In the genomic region with DNA sequence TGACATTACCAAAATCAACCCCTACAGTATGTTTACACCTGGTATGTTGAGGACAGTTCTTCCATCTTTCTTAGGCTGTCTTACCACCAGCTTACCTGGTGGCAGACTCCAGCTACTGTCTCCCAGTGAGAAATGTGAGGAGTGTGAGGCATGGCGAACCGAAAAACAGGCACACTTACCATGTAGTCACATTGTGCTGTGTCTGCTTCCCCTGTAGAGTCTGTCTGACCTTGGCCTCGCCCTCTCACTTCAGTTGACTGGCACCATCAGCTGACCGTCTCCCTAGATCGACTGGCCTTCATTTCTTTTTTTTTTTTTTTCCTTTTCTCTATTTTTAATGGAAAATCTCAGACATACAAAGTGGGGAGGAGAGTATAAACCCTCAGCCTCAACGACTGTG, we compare ENCODE assay signal across 21 cellular contexts.
"Had no signal": no experiment of that assay in that cellular context is flagged by ENCODE, and none has a peak within 500 bp of the region (broad histone marks: within the 10 kb centered on the region; RNA-seq: fewer than 3 reads in every experiment).

No MANE protein-coding gene starts in this region.

- H3K9me3 ChIP-seq: esophagus squamous epithelium, left lung, mucosa of descending colon, neutrophil, psoas muscle, sigmoid colon, thoracic aorta, transverse colon had no signal

- ATAC-seq: left lung; mucosa of descending colon; naive thymus-derived CD8-positive, alpha-beta T cell; psoas muscle; stimulated activated naive B cell treated with anti-CD40 and anti-IgM and Interleukin-4, amounts not matched to agents 10 μg/mL and 1 μg/mL and 100 μg/mL, for 72 hours; stimulated activated naive CD8-positive, alpha-beta T cell treated with anti-CD3 and anti-CD28 coated beads, Interleukin-15, amount 100 ng/mL, for 72 hours had no signal

- H3K4me3 ChIP-seq: esophagus squamous epithelium, left lung, mucosa of descending colon, psoas muscle, sigmoid colon, skin epidermis, thoracic aorta, transverse colon had no signal

- H3K27ac ChIP-seq: epithelial cell of prostate, esophagus squamous epithelium, left lung, neutrophil, psoas muscle, sigmoid colon, skin epidermis, thoracic aorta, transverse colon had no signal

- H3K27me3 ChIP-seq: esophagus squamous epithelium, left lung, sigmoid colon, transverse colon had no signal

- DNase-seq: cortex of kidney; effector memory CD4-positive, alpha-beta T cell; esophagus squamous epithelium; foreskin fibroblast; hippocampal formation; left lung; mucosa of descending colon; naive thymus-derived CD8-positive, alpha-beta T cell; psoas muscle; retina; sigmoid colon; stimulated activated CD4-positive, alpha-beta T cell treated with anti-CD3 and anti-CD28 coated beads, Interleukin-2, amount 100 ng/mL, for 24 hours; stimulated activated CD4-positive, alpha-beta T cell treated with anti-CD3 and anti-CD28 coated beads, Interleukin-4, amount 100 ng/mL, for 4 hours; stimulated activated naive B cell treated with anti-CD40 and anti-IgM and Interleukin-4, amounts not matched to agents 10 μg/mL and 1 μg/mL and 100 μg/mL, for 72 hours; stimulated activated naive CD8-positive, alpha-beta T cell treated with anti-CD3 and anti-CD28 coated beads, Interleukin-15, amount 100 ng/mL, for 72 hours; substantia nigra; transverse colon had no signal

- H3K36me3 ChIP-seq: esophagus squamous epithelium, left lung, neutrophil, sigmoid colon, thoracic aorta, transverse colon had no signal
